ENCODE assay signal across 27 cellular contexts in genomic region chr3:79685108-79685507, GRCh38.
"Had no signal": no experiment of that assay in that cellular context is flagged by ENCODE, and none has a peak within 500 bp of the region (broad histone marks: within the 10 kb centered on the region; RNA-seq: fewer than 3 reads in every experiment).

No MANE protein-coding gene starts in this region.

- DNase-seq: stimulated activated CD4-positive, alpha-beta T cell treated with anti-CD3 and anti-CD28 coated beads, Interleukin-2, amount 100 ng/mL, for 48 hours; stimulated activated CD4-positive, alpha-beta T cell treated with anti-CD3 and anti-CD28 coated beads, Interleukin-4, amount 100 ng/mL, for 1 hour; stimulated activated CD4-positive, alpha-beta T cell treated with anti-CD3 and anti-CD28 coated beads, Interleukin-4, amount 100 ng/mL, for 24 hours; stimulated activated CD4-positive, alpha-beta T cell treated with anti-CD3 and anti-CD28 coated beads, Interleukin-4, amount 100 ng/mL, for 4 hours; stimulated activated CD8-positive, alpha-beta memory T cell treated with anti-CD3 and anti-CD28 coated beads, Interleukin-4, amount 100 ng/mL, for 48 hours; stimulated activated naive B cell treated with anti-CD40 and anti-IgM and Interleukin-4, amounts not matched to agents 10 μg/mL and 1 μg/mL and 100 μg/mL, for 72 hours; stimulated activated naive CD4-positive, alpha-beta T cell; stimulated activated naive CD4-positive, alpha-beta T cell treated with Interleukin-2 at 50 U/mL for 16 hours; stimulated activated naive CD8-positive, alpha-beta T cell treated with anti-CD3 and anti-CD28 coated beads, Interleukin-15, amount 100 ng/mL, for 72 hours; stimulated activated naive CD8-positive, alpha-beta T cell treated with anti-CD3 and anti-CD28 coated beads, Interleukin-15, Interleukin-2, amounts not matched to agents 100 U/mL and 50 U/mL, for 24 hours; stomach; substantia nigra; testis; thyroid gland; tibial artery; transverse colon; trophoblast cell; upper lobe of right lung; uterus had no signal

- H3K27me3 ChIP-seq: stomach, suprapubic skin, testis, thyroid gland, tibial artery, tibial nerve, transverse colon, upper lobe of left lung, upper lobe of right lung, uterus, vagina had no signal

- H3K27ac ChIP-seq: stomach, suprapubic skin, testis, thoracic aorta, thyroid gland, tibial artery, tibial nerve, transverse colon, upper lobe of left lung, upper lobe of right lung, uterus, vagina had no signal

- H3K4me3 ChIP-seq: stomach, suprapubic skin, testis, thoracic aorta, thyroid gland, tibial artery, tibial nerve, transverse colon, upper lobe of left lung, upper lobe of right lung, uterus, vagina had no signal

- ATAC-seq: stimulated activated effector memory CD8-positive, alpha-beta T cell treated with anti-CD3 and anti-CD28 coated beads, Interleukin-12 subunit alpha, Interleukin-12 subunit beta, amount 100 ng/mL, for 72 hours; stimulated activated memory B cell treated with anti-CD40 and anti-IgM and Interleukin-4, amounts not matched to agents 10 μg/mL and 1 μg/mL and 100 μg/mL, for 72 hours; stimulated activated naive B cell treated with anti-CD40 and anti-IgM and Interleukin-4, amounts not matched to agents 10 μg/mL and 1 μg/mL and 100 μg/mL, for 72 hours; stimulated activated naive CD8-positive, alpha-beta T cell treated with anti-CD3 and anti-CD28 coated beads, Interleukin-15, amount 100 ng/mL, for 72 hours; stimulated activated naive CD8-positive, alpha-beta T cell treated with anti-CD3 and anti-CD28 coated beads, Interleukin-15, Interleukin-2, amounts not matched to agents 100 U/mL and 50 U/mL, for 24 hours; upper lobe of right lung had no signal

- FAIRE-seq: urothelium cell line had no signal

- H3K4me1 ChIP-seq: stomach, suprapubic skin, testis, thyroid gland, tibial artery, tibial nerve, transverse colon, upper lobe of left lung, upper lobe of right lung, uterus, vagina had no signal

- H3K9me3 ChIP-seq: suprapubic skin, testis, thoracic aorta, thyroid gland, tibial artery, transverse colon, upper lobe of left lung, upper lobe of right lung, uterus, vagina had no signal

- H3K36me3 ChIP-seq: stomach, suprapubic skin, thoracic aorta, thyroid gland, tibial artery, tibial nerve, transverse colon, upper lobe of left lung, upper lobe of right lung, uterus, vagina had no signal
